In the genomic region with DNA sequence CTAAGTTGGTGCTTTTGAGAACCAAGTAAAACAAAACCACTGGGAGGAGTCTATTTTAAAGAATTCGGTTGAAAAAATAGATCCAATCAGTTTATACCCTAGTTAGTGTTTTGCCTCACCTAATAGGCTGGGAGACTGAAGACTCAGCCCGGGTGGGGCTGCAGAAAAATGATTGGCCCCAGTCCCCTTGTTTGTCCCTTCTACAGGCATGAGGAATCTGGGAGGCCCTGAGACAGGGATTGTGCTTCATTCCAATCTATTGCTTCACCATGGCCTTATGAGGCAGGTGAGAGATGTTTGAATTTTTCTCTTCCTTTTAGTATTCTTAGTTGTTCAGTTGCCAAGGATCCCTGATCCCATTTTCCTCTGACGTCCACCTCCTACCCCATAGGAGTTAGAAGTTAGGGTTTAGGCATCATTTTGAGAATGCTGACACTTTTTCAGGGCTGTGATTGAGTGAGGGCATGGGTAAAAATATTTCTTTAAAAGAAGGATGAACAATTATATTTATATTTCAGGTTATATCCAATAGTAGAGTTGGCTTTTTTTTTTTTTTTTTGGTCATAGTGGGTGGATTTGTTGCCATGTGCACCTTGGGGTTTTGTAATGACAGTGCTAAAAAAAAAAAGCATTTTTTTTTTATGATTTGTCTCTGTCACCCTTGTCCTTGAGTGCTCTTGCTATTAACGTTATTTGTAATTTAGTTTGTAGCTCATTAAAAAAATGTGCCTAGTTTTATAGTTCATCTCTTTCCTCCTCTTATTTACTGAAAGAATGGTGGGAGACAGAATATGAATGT, we compare ENCODE assay signal across 8 cellular contexts. TPM values are rescaled to one million over a fixed set of nuclear protein-coding genes. Genes with fewer than 3 reads are reported as not detected.
DNase-seq lines count a peak whose midpoint lies in the region; ATAC-seq and TF ChIP-seq lines count a peak whose summit lies in the region.

No MANE protein-coding gene starts in this region.

- no peak for ATAC-seq in Panc1

- CTCF ChIA-PET in Panc1 (lab: Charles Lee) = no interaction called here
- CTCF ChIA-PET in GM10248 (lab: Yijun Ruan, JAX) = no interaction called here

- WGBS in sigmoid colon, 2 donors = 41 to 60% methylated on average over 4 of the region's 4 CpGs

- H3K9me3 ChIP-seq in Panc1 (ENCODE audit: control insufficient read depth, insufficient read depth, low read depth, low read length) (no peaks in the 10 kb centered on the region), sigmoid colon (no peaks in the 10 kb centered on the region)

- no peaks in the 10 kb centered on the region for H3K27me3 ChIP-seq in Panc1 (ENCODE audit: control insufficient read depth, insufficient read depth, low read length)
- no peaks in the 10 kb centered on the region for H3K27me3 ChIP-seq in sigmoid colon

- H3K36me3 ChIP-seq in Panc1 (ENCODE audit: control insufficient read depth, insufficient read depth, low read length) (peaks cover 6% of the 10 kb centered on the region), sigmoid colon (peaks cover 0 to 14% (median 0%) of the 10 kb centered on the region in 4 donors)

- POLR2A ChIA-PET in Panc1 (lab: Charles Lee) (no interaction called here), GM10248 (lab: Yijun Ruan, JAX) (interaction anchor here (2.7 kb wide), 1 partner anchor 154 kb away, joined by 15 read pairs; the partner anchor contains the start of genes ORMDL2 and SARNP)

- peaks cover 25% of the 10 kb centered on the region for H3K4me1 ChIP-seq in Panc1 (ENCODE audit: control insufficient read depth, insufficient read depth, low read length)
- peaks cover 0 to 50% (median 36%) of the 10 kb centered on the region in 4 donors for H3K4me1 ChIP-seq in sigmoid colon

- H3K4me3 ChIP-seq in Panc1 (ENCODE audit: low read depth in 2 of 2, low read length in 2 of 2) (peak overlapping the region; percentile 70 to 80), sigmoid colon (peak overlapping the region in 3 of 4 donors; percentile 54 to 62 (median 59))

- peak overlapping the region; percentile 95 for H3K27ac ChIP-seq in Panc1 (ENCODE audit: low read length)
- peak overlapping the region; percentile 86 to 92 (median 90) for H3K27ac ChIP-seq in sigmoid colon

- no peak for TF ChIP-seq CTCF in Panc1 (IDR thresholded peaks at IDR 0.05)
- TF ChIP-seq CTCF in sigmoid colon (IDR thresholded peaks at IDR 0.05) = no peak
- TF ChIP-seq CTCF in GM10248 (IDR thresholded peaks at IDR 0.05; ENCODE audit: control extremely low read depth, extremely low read depth, low read depth, missing control alignments) = no peak

- TF ChIP-seq EP300 in sigmoid colon (IDR thresholded peaks at IDR 0.05) = no peak

- intact Hi-C loops in Panc1 (cut with micrococcal nuclease; ENCODE audit: unreplicated experiment) = no loop called here
- intact Hi-C loops in sigmoid colon (cut with DNase I) = no loop called here

- no TSS peak for BruUV-seq in Panc1 (replicated peaks; lab: Mats Ljungman, UMichigan)

- no peak for TF ChIP-seq POLR2A in sigmoid colon (IDR thresholded peaks at IDR 0.05)

- peak; percentile 26 for DNase-seq in GM04504 (ENCODE audit: low read depth)
- no peak for DNase-seq in Panc1 (ENCODE audit: low read depth, low spot score)
- DNase-seq in fibroblast of gingiva (ENCODE audit: low read depth) = peak; percentile 32
- DNase-seq in sigmoid colon = peak; percentile 40
- no peak for DNase-seq in SKM-1 (lab: John Stamatoyannopoulos, UW; ENCODE audit: unreplicated experiment)
- DNase-seq in GM10248 (ENCODE audit: extremely low spot score) = no peak
- no peak for DNase-seq in ecto neural progenitor cell (ENCODE audit: low spot score)
- no peak for DNase-seq in UCSD-AML1 (lab: John Stamatoyannopoulos, UW; ENCODE audit: unreplicated experiment)

- in situ Hi-C loops in Panc1 (cut with HindIII; ENCODE audit: low pct_unique_long_range_greater_than_20kb, low sequenced_read_pairs) = no loop called here

RNA-seq across cellular contexts. Expression of gene RAB5B, which starts 1.6 kb away (rescaled TPM):
- 102 TPM for total RNA-seq in Panc1 (2021; ENCODE audit: unreplicated experiment)
- 92.2 TPM for polyA plus RNA-seq in Panc1 (2012; ENCODE audit: insufficient read length)
- total RNA-seq in sigmoid colon = 100 to 1,000 TPM in 3 of 4 donors, 10 to 100 TPM in 1; 92.8 to 102 (median 101) TPM
- polyA plus RNA-seq in sigmoid colon = 100 to 1,000 TPM in 1 of 3 donors, 10 to 100 TPM in 2; 82.8 to 113 (median 83.5) TPM

RNA-seq across cellular contexts. Expression of gene CDK2, which starts 5.6 kb away (rescaled TPM):
- total RNA-seq in Panc1 (2021; ENCODE audit: unreplicated experiment) (72.9 TPM), sigmoid colon (10 to 100 TPM; 11.4 to 27.7 (median 18.8) TPM)
- polyA plus RNA-seq in Panc1 (2012; ENCODE audit: insufficient read length) = 50.6 TPM
- 10 to 100 TPM in 2 of 3 donors, 1 to 10 TPM in 1; 7.2 to 23.4 (median 11.1) TPM for polyA plus RNA-seq in sigmoid colon

RNA-seq across cellular contexts. Expression of gene PMEL, which starts 6.4 kb away (rescaled TPM):
- 1.2 TPM for total RNA-seq in Panc1 (2021; ENCODE audit: unreplicated experiment)
- polyA plus RNA-seq in Panc1 (2012; ENCODE audit: insufficient read length) = 1.5 TPM
- total RNA-seq in sigmoid colon = 1 to 10 TPM in 1 of 4 donors, under 1 TPM in 1, not detected in 2; 0.71 to 1.3 TPM
- polyA plus RNA-seq in sigmoid colon = 1 to 10 TPM; 1.2 to 1.8 (median 1.7) TPM

RNA-seq across cellular contexts. Expression of gene SUOX, which starts 24.8 kb away (rescaled TPM):
- total RNA-seq in Panc1 (2021; ENCODE audit: unreplicated experiment) (20.7 TPM), sigmoid colon (10 to 100 TPM; 20.9 to 51.0 (median 25.4) TPM)
- polyA plus RNA-seq in Panc1 (2012; ENCODE audit: insufficient read length) = 25.3 TPM
- polyA plus RNA-seq in sigmoid colon = 10 to 100 TPM in 2 of 3 donors, 1 to 10 TPM in 1; 8.4 to 16.1 (median 15.0) TPM

RNA-seq across cellular contexts. Expression of gene DGKA, which starts 41.3 kb away (rescaled TPM):
- total RNA-seq in Panc1 (2021; ENCODE audit: unreplicated experiment) = 7.6 TPM
- 5.8 TPM for polyA plus RNA-seq in Panc1 (2012; ENCODE audit: insufficient read length)
- total RNA-seq in sigmoid colon = 10 to 100 TPM; 21.4 to 76.4 (median 49.1) TPM
- 10 to 100 TPM; 43.0 to 97.8 (median 44.4) TPM for polyA plus RNA-seq in sigmoid colon

Comparison
In these comparisons a context has a peak if more than half of its experiments do, and no peak if none do; other contexts are left out.
1. DNase-seq: peak in GM04504 (single experiment), fibroblast of gingiva (single experiment) and sigmoid colon (single experiment); none in Panc1 (single experiment), SKM-1 (single experiment), GM10248 (single experiment), ecto neural progenitor cell (single experiment) and UCSD-AML1 (single experiment).